8 cellular contexts compared by ENCODE assay signal in the genomic region with DNA sequence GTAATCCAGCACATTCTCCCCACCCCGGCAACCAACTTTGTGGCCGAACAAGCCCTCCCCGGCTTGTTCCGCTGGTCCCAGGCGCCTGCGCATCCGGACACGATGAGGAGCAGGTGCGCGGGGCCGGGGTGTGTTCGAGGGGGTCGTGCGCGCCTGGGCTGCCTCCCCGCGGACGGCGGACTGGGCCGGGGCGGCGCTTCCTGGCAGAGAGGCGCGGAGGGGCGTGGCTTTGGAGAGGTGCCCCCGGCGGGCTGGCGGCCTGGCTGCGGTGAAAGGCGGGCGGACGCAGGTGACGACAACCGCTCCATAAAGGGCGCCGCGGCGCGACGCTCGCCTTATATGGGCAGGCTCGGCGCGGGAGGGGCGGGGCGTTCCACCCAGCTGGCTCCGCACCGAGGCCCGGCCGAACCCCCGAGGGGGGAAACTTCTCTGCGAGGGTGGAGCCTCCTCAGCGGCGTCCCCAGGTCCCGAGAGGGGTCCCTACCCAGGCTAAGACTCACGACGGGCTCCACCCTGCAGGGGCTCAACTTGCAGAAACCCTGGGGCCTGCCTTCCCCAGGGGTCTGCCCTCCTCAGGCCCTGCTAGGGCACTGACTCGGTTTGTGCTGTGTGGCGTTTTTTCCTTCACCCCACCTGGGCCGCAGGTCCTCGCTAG. TPM values are rescaled to one million over a fixed set of nuclear protein-coding genes. Genes with fewer than 3 reads are reported as not detected.
DNase-seq lines count a peak whose midpoint lies in the region; ATAC-seq and TF ChIP-seq lines count a peak whose summit lies in the region.

No MANE protein-coding gene starts in this region.

- no TSS peak for BruUV-seq in PC-9 (replicated peaks; lab: Mats Ljungman, UMichigan)

- no peaks in the 10 kb centered on the region for H3K79me2 ChIP-seq in PC-9 (ENCODE audit: low read depth)

- no peaks in the 10 kb centered on the region for H3K27me3 Mint-ChIP-seq in activated T-helper 1 cell treated with anti-CD3 and anti-CD28 coated beads, Interleukin-12 subunit alpha, Interleukin-12 subunit beta, Interleukin-2, Interleukin-4 antibody, amounts not matched to agents 30 ng/mL and 10 ng/mL and 1 ng/mL, durations not matched to agents 14 hours and 24 hours and 36 hours (ENCODE audit: insufficient read depth)
- no peaks in the 10 kb centered on the region for H3K27me3 Mint-ChIP-seq in naive B cell

- no peaks in the 10 kb centered on the region for H3K9me3 ChIP-seq in PC-9 (ENCODE audit: insufficient read depth, low read depth)

- CTCF ChIA-PET in PC-9 (lab: Charles Lee) = interaction anchor here (0.6 to 0.7 kb wide), 2 partner anchors 35 to 489 kb away, joined by 8 to 9 read pairs; no protein-coding TSS in a partner anchor

- intact Hi-C loops in PC-9 (cut with micrococcal nuclease; ENCODE audit: unreplicated experiment) = loop anchor here (1.0 to 2.0 kb wide), 3 partner anchors 10 to 66 kb away; no protein-coding TSS in a partner anchor
- intact Hi-C loops in activated T-helper 1 cell treated with anti-CD3 and anti-CD28 coated beads, Interleukin-12 subunit alpha, Interleukin-12 subunit beta, Interleukin-2, Interleukin-4 antibody, amounts not matched to agents 30 ng/mL and 10 ng/mL and 1 ng/mL, durations not matched to agents 14 hours and 24 hours and 36 hours (cut with micrococcal nuclease) = loop anchor here (1.0 to 2.0 kb wide), 7 partner anchors 16 to 116 kb away; partner anchors contain the start of genes EIF3D, FOXRED2 and TXN2

- H3K27ac ChIP-seq in PC-9 = peak overlapping the region; percentile 7; the same call in 1 of the 2 replicates

- H3K4me1 ChIP-seq in PC-9 (replicated peaks; ENCODE audit: insufficient read depth) = peaks cover 62% of the 10 kb centered on the region

- POLR2A ChIA-PET in PC-9 (lab: Charles Lee; ENCODE audit: unreplicated experiment) = interaction anchor here (0.6 to 1.0 kb wide), 4 partner anchors 10 to 67 kb away, joined by 3 to 7 read pairs (median 4); partner anchors contain the start of gene MYH9

- no peaks in the 10 kb centered on the region for H3K36me3 ChIP-seq in PC-9 (ENCODE audit: low read depth)

- ATAC-seq in GM19438 (IDR thresholded peaks at IDR 0.05; ENCODE audit: low read depth, unreplicated experiment) (peak; percentile 45), naive B cell (ENCODE audit: low read depth in 2 of 2) (peak; percentile 56 to 60)

- H3K9me3 Mint-ChIP-seq in activated T-helper 1 cell treated with anti-CD3 and anti-CD28 coated beads, Interleukin-12 subunit alpha, Interleukin-12 subunit beta, Interleukin-2, Interleukin-4 antibody, amounts not matched to agents 30 ng/mL and 10 ng/mL and 1 ng/mL, durations not matched to agents 14 hours and 24 hours and 36 hours = no peaks in the 10 kb centered on the region
- no peaks in the 10 kb centered on the region for H3K9me3 Mint-ChIP-seq in naive B cell

- TF ChIP-seq CTCF in PC-9 (conservative IDR thresholded peaks at IDR 0.05) = 0 out of 2 replicates have a peak, but pooled peaks have one; percentile 15

- no peaks in the 10 kb centered on the region for H4K20me1 ChIP-seq in PC-9 (ENCODE audit: insufficient read depth)

- peak overlapping the region; percentile 34 for H3K27ac Mint-ChIP-seq in activated T-helper 1 cell treated with anti-CD3 and anti-CD28 coated beads, Interleukin-12 subunit alpha, Interleukin-12 subunit beta, Interleukin-2, Interleukin-4 antibody, amounts not matched to agents 30 ng/mL and 10 ng/mL and 1 ng/mL, durations not matched to agents 14 hours and 24 hours and 36 hours
- peak overlapping the region; percentile 79 to 98 (median 92) for H3K27ac Mint-ChIP-seq in naive B cell

- H3K4me3 ChIP-seq in PC-9 = peak overlapping the region; percentile 61

- peak; percentile 26 to 81 (median 63) for DNase-seq in C1 segment of cervical spinal cord (lab: John Stamatoyannopoulos, UW)
- DNase-seq in HuH-7.5 (ENCODE audit: low spot score) = peak; percentile 66
- DNase-seq in PC-9 = peak; percentile 81 to 96
- DNase-seq in activated T-helper 1 cell treated with anti-CD3 and anti-CD28 coated beads, Interleukin-12 subunit alpha, Interleukin-12 subunit beta, Interleukin-2, Interleukin-4 antibody, amounts not matched to agents 30 ng/mL and 10 ng/mL and 1 ng/mL, durations not matched to agents 14 hours and 24 hours and 36 hours (ENCODE audit: low spot score) = peak; percentile 94
- DNase-seq in fibroblast of gingiva (ENCODE audit: low read depth) = peak; percentile 55
- peak; percentile 95 for DNase-seq in naive B cell
- DNase-seq in stimulated activated CD8-positive, alpha-beta memory T cell treated with anti-CD3 and anti-CD28 coated beads, Interleukin-7, amount 100 ng/mL, for 48 hours (ENCODE audit: extremely low read depth in 1 of 2, low read depth in 1 of 2) = peak; percentile 97

- peak overlapping the region; percentile 84 for H3K4me2 ChIP-seq in PC-9

- peaks cover 47% of the 10 kb centered on the region for H3F3A ChIP-seq in PC-9 (ENCODE audit: insufficient read depth, low read depth)

- H3K4me1 Mint-ChIP-seq in activated T-helper 1 cell treated with anti-CD3 and anti-CD28 coated beads, Interleukin-12 subunit alpha, Interleukin-12 subunit beta, Interleukin-2, Interleukin-4 antibody, amounts not matched to agents 30 ng/mL and 10 ng/mL and 1 ng/mL, durations not matched to agents 14 hours and 24 hours and 36 hours (ENCODE audit: low read depth) = peaks cover 39% of the 10 kb centered on the region
- H3K4me1 Mint-ChIP-seq in naive B cell = peaks cover 32 to 53% (median 44%) of the 10 kb centered on the region in 3 donors

- no peaks in the 10 kb centered on the region for H3K9me2 ChIP-seq in PC-9 (ENCODE audit: insufficient read depth)

- peak overlapping the region; percentile 83 for H2AFZ ChIP-seq in PC-9

- peak overlapping the region; percentile 72 for H3K4me3 Mint-ChIP-seq in activated T-helper 1 cell treated with anti-CD3 and anti-CD28 coated beads, Interleukin-12 subunit alpha, Interleukin-12 subunit beta, Interleukin-2, Interleukin-4 antibody, amounts not matched to agents 30 ng/mL and 10 ng/mL and 1 ng/mL, durations not matched to agents 14 hours and 24 hours and 36 hours
- peak overlapping the region; percentile 65 to 87 (median 76) for H3K4me3 Mint-ChIP-seq in naive B cell

- H3K36me3 Mint-ChIP-seq in activated T-helper 1 cell treated with anti-CD3 and anti-CD28 coated beads, Interleukin-12 subunit alpha, Interleukin-12 subunit beta, Interleukin-2, Interleukin-4 antibody, amounts not matched to agents 30 ng/mL and 10 ng/mL and 1 ng/mL, durations not matched to agents 14 hours and 24 hours and 36 hours (ENCODE audit: low read depth) = no peaks in the 10 kb centered on the region
- H3K36me3 Mint-ChIP-seq in naive B cell = no peaks in the 10 kb centered on the region

- no peaks in the 10 kb centered on the region for H3K27me3 ChIP-seq in PC-9 (ENCODE audit: insufficient read depth, low read depth)

RNA-seq across cellular contexts. Expression of gene TXN2, which starts 26.4 kb away (rescaled TPM):
- total RNA-seq in PC-9 (2021) = 89.0 and 95.1 TPM in 2 replicates
- 95.2 and 95.3 TPM in 2 replicates for total RNA-seq in activated T-helper 1 cell treated with anti-CD3 and anti-CD28 coated beads, Interleukin-12 subunit alpha, Interleukin-12 subunit beta, Interleukin-2, Interleukin-4 antibody, amounts not matched to agents 30 ng/mL and 10 ng/mL and 1 ng/mL, durations not matched to agents 14 hours and 24 hours and 36 hours
- polyA plus RNA-seq in naive B cell (ENCODE audit: low read depth in 6 of 6) = 100 to 1,000 TPM in 5 of 6 donors, 10 to 100 TPM in 1; 97.1 to 130 (median 108) TPM

RNA-seq across cellular contexts. Expression of gene FOXRED2, which starts 51.8 kb away (rescaled TPM):
- total RNA-seq in PC-9 (2021) = 42.1 and 42.4 TPM in 2 replicates
- total RNA-seq in activated T-helper 1 cell treated with anti-CD3 and anti-CD28 coated beads, Interleukin-12 subunit alpha, Interleukin-12 subunit beta, Interleukin-2, Interleukin-4 antibody, amounts not matched to agents 30 ng/mL and 10 ng/mL and 1 ng/mL, durations not matched to agents 14 hours and 24 hours and 36 hours = 22.3 and 25.0 TPM in 2 replicates
- 1 to 10 TPM; 2.0 to 6.3 (median 3.2) TPM for polyA plus RNA-seq in naive B cell (ENCODE audit: low read depth in 6 of 6)

Comparison
In these comparisons a context has a peak if more than half of its experiments do, and no peak if none do; other contexts are left out.
1. Peak in every context shown above with its lines: DNase-seq, ATAC-seq, H3K4me3 ChIP-seq and H3K27ac ChIP-seq.